ENCODE assay signal across 8 cellular contexts in the genomic region with DNA sequence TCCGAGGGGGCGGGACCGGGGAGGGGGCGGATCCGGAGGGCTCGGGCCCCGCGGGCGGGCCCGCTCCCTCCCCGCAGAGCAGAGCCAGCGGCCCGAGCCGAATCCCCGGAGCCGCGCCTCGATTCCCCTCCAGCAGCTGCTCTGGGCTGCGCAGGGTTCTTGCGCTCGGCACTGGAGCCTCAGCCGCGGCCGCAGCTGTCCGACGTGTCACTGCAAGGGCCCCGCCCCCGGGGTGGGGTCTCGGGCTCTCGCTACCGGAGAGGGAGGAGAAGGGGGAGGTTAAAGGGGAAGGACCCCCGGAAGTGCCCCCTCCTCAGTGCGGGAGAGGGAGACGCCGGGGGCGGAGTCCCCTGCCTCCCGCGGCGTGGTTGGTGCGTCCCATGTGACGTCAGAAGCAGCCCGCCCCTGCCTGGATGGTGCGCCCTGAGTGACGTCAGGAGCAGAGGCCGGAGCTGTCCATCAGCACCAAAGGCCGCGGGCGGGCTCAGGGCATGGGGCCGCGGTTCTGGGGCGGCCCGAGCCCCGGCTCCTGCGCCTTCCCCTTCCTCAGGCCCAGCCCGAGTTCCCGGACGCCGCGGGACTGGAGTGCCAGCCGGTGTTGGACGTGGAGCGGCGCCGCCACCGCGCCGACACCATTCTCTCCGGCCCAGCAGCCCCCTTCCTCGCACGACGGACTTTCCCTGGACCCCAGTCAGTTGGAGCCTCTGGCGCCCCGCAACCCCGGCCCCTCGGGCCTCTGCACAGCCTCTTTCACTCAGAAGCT. TPM values are rescaled to one million over a fixed set of nuclear protein-coding genes. Genes with fewer than 3 reads are reported as not detected.
A peak's percentile ranks its signal among the peaks of the same experiment; 100 is the strongest.
DNase-seq lines count a peak whose midpoint lies in the region; ATAC-seq and TF ChIP-seq lines count a peak whose summit lies in the region.

A gene with protein sequence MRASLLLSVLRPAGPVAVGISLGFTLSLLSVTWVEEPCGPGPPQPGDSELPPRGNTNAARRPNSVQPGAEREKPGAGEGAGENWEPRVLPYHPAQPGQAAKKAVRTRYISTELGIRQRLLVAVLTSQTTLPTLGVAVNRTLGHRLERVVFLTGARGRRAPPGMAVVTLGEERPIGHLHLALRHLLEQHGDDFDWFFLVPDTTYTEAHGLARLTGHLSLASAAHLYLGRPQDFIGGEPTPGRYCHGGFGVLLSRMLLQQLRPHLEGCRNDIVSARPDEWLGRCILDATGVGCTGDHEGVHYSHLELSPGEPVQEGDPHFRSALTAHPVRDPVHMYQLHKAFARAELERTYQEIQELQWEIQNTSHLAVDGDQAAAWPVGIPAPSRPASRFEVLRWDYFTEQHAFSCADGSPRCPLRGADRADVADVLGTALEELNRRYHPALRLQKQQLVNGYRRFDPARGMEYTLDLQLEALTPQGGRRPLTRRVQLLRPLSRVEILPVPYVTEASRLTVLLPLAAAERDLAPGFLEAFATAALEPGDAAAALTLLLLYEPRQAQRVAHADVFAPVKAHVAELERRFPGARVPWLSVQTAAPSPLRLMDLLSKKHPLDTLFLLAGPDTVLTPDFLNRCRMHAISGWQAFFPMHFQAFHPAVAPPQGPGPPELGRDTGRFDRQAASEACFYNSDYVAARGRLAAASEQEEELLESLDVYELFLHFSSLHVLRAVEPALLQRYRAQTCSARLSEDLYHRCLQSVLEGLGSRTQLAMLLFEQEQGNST (minus strand): TSS at position 214 of the 763 bp plus-strand sequence. CDS start 271 bp downstream, outside the sequence.
A gene with protein sequence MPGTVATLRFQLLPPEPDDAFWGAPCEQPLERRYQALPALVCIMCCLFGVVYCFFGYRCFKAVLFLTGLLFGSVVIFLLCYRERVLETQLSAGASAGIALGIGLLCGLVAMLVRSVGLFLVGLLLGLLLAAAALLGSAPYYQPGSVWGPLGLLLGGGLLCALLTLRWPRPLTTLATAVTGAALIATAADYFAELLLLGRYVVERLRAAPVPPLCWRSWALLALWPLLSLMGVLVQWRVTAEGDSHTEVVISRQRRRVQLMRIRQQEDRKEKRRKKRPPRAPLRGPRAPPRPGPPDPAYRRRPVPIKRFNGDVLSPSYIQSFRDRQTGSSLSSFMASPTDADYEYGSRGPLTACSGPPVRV (plus strand): TSS at position 433 of the 763 bp plus-strand sequence. CDS start 700 bp downstream, outside the sequence.

- peaks cover 27% of the 10 kb centered on the region for H3K27me3 ChIP-seq in HUES64 (ENCODE audit: insufficient read depth, low read length)
- no peaks in the 10 kb centered on the region for H3K27me3 ChIP-seq in OCI-LY1 (ENCODE audit: insufficient read depth, low read length)

- peak within 1 kb of the TSS; percentile 70; the same call in 1 of the 2 replicates for H3K27ac ChIP-seq in HUES64 (ENCODE audit: low read depth, low read length)
- peak within 1 kb of the TSS; percentile 44 for H3K27ac ChIP-seq in OCI-LY1 (ENCODE audit: low read depth, low read length, poor library complexity, severe bottlenecking)

- H3K4me3 Mint-ChIP-seq in endothelial cell (ENCODE audit: unreplicated experiment) (peak within 1 kb of the TSS; percentile 81), mesothelial cell of epicardium (peak within 1 kb of the TSS; percentile 80)

- H3K4me2 ChIP-seq in OCI-LY1 (ENCODE audit: low read length): peak within 1 kb of the TSS; percentile 65

- WGBS in HUES64: under 1% methylated on average over 75 of the region's 75 CpGs

- H3K9me3 Mint-ChIP-seq in endothelial cell (ENCODE audit: unreplicated experiment) (no peaks in the 10 kb centered on the region), mesothelial cell of epicardium (no peaks in the 10 kb centered on the region)

- no peaks in the 10 kb centered on the region for H3F3A ChIP-seq in OCI-LY1 (ENCODE audit: insufficient read depth, low read length)

- H3K9me3 ChIP-seq in HUES64 (ENCODE audit: insufficient read depth, low read depth, low read length): no peaks in the 10 kb centered on the region
- no peaks in the 10 kb centered on the region for H3K9me3 ChIP-seq in OCI-LY1 (ENCODE audit: low read length)

- no peak within 1 kb of the TSS for H2AFZ ChIP-seq in OCI-LY1 (ENCODE audit: low read length)

- H3K9me2 ChIP-seq in OCI-LY1 (ENCODE audit: low read depth, low read length): no peaks in the 10 kb centered on the region

- TF ChIP-seq CTCF in OCI-LY1 (IDR thresholded peaks at IDR 0.05; ENCODE audit: low read length) (no peak), endothelial cell (IDR thresholded peaks at IDR 0.05; ENCODE audit: unreplicated experiment) (no peak), mesothelial cell of epicardium (IDR thresholded peaks at IDR 0.05; ENCODE audit: unreplicated experiment) (no peak)

- peaks cover 23% of the 10 kb centered on the region for H3K36me3 Mint-ChIP-seq in endothelial cell (ENCODE audit: low read depth, unreplicated experiment)
- peaks cover 5% of the 10 kb centered on the region for H3K36me3 Mint-ChIP-seq in mesothelial cell of epicardium

- ATAC-seq in GM21515 (IDR thresholded peaks at IDR 0.05; ENCODE audit: unreplicated experiment): peak; percentile 81

- no peaks in the 10 kb centered on the region for H4K20me1 ChIP-seq in OCI-LY1 (ENCODE audit: insufficient read depth, low read length)

- H3K9ac ChIP-seq in HUES64 (ENCODE audit: low read depth, low read length) (peak within 1 kb of the TSS; percentile 71), OCI-LY1 (ENCODE audit: low read length) (peak within 1 kb of the TSS; percentile 56)

- H3K4me1 ChIP-seq in HUES64 (ENCODE audit: insufficient read depth, low read length) (peaks cover 2% of the 10 kb centered on the region; the same call in 1 of the 2 replicates), OCI-LY1 (ENCODE audit: insufficient read depth, low read length, severe bottlenecking) (peaks cover 13% of the 10 kb centered on the region)

- H3K79me2 ChIP-seq in OCI-LY1 (ENCODE audit: insufficient read depth, low read length): no peaks in the 10 kb centered on the region

- H3K27me3 Mint-ChIP-seq in endothelial cell (ENCODE audit: unreplicated experiment): peaks cover 43% of the 10 kb centered on the region
- peaks cover 10% of the 10 kb centered on the region for H3K27me3 Mint-ChIP-seq in mesothelial cell of epicardium (ENCODE audit: low read depth)

- DNase-seq in D341Med (ENCODE audit: low spot score): peak; percentile 96
- peak; percentile 80 for DNase-seq in activated T-cell treated with anti-CD3 and anti-CD28 coated beads for 1 hour (ENCODE audit: low read depth)
- peak; percentile 91 for DNase-seq in endothelial cell (ENCODE audit: low spot score)
- DNase-seq in mesothelial cell of epicardium (ENCODE audit: low spot score in 2 of 2, unreplicated experiment in 2 of 2): peak; percentile 97 to 98
- peak; percentile 81 to 84 for DNase-seq in stimulated activated CD8-positive, alpha-beta memory T cell treated with anti-CD3 and anti-CD28 coated beads, Interleukin-15, amount 100 ng/mL, for 4 hours (ENCODE audit: low read depth in 2 of 2)

- H3K27ac Mint-ChIP-seq in endothelial cell (ENCODE audit: unreplicated experiment) (peak within 1 kb of the TSS; percentile 74), mesothelial cell of epicardium (peak within 1 kb of the TSS; percentile 85)

- H3K4me3 ChIP-seq in HUES64 (ENCODE audit: low read length) (peak within 1 kb of the TSS; percentile 89), OCI-LY1 (ENCODE audit: low read depth, low read length, poor library complexity, severe bottlenecking) (peak within 1 kb of the TSS; percentile 66)

- H3K36me3 ChIP-seq in HUES64 (ENCODE audit: insufficient read depth, low read length): peaks cover 21% of the 10 kb centered on the region
- peaks cover 11% of the 10 kb centered on the region; the same call in 1 of the 2 replicates for H3K36me3 ChIP-seq in OCI-LY1 (ENCODE audit: insufficient read depth, low read length)

- peaks cover 15% of the 10 kb centered on the region for H3K4me1 Mint-ChIP-seq in endothelial cell (ENCODE audit: unreplicated experiment)
- H3K4me1 Mint-ChIP-seq in mesothelial cell of epicardium: peaks cover 19% of the 10 kb centered on the region

RNA-seq across cellular contexts. Expression of the first gene that starts in this region (rescaled TPM):
- polyA plus RNA-seq in HUES64 (2013, experiment 1 of 2): 39.6 TPM
- polyA plus RNA-seq in HUES64 (2013, experiment 2 of 2): 37.0 TPM
- 4.1 TPM for total RNA-seq in endothelial cell (ENCODE audit: unreplicated experiment)
- 78.1 to 81.0 TPM (median 78.5 TPM) in 3 replicates for total RNA-seq in mesothelial cell of epicardium

RNA-seq across cellular contexts. Expression of the second gene that starts in this region (rescaled TPM):
- polyA plus RNA-seq in HUES64 (2013, experiment 1 of 2): 6.3 TPM
- polyA plus RNA-seq in HUES64 (2013, experiment 2 of 2): 5.6 TPM
- total RNA-seq in endothelial cell (ENCODE audit: unreplicated experiment) (not detected), mesothelial cell of epicardium (3.6 to 4.0 TPM (median 3.7 TPM) in 3 replicates)

Comparison
In these comparisons a context has a peak if more than half of its experiments do, and no peak if none do; other contexts are left out.
1. Peak in every context shown above with its lines: DNase-seq, ATAC-seq, H3K4me3 ChIP-seq and H3K27ac ChIP-seq.
2. RNA of the first gene that starts in this region (total RNA-seq): 78.1 to 81.0 TPM in mesothelial cell of epicardium; 4.1 TPM in endothelial cell (single experiment); every median in the first group is over 10 times any median in the second.